Comparison of ENCODE assay signal across 35 cellular contexts in the genomic region with DNA sequence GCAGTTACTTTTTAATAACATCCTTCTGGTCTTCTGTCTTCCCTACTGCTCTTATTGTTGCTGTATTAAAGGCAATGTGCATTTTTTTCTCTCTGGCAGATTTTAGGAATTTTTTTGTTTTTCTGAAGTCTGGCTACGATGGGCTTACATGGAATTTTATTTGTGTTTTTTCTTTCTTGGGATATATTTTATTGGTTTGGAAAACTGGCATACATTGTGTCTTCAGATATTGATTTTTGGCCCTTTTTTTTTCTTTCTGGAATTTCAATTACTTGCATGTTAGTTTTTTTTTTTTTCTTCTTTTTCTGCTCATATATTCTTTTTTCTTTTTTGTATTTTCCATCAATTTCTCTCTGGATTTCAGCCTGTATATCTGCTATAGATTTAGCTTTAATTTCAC.
DNase-seq lines count a peak whose midpoint lies in the region; ATAC-seq, FAIRE-seq and TF ChIP-seq lines count a peak whose summit lies in the region.
"Had no signal": no experiment of that assay in that cellular context is flagged by ENCODE, and none has a peak within 500 bp of the region (broad histone marks: within the 10 kb centered on the region; RNA-seq: fewer than 3 reads in every experiment).

No MANE protein-coding gene starts in this region.

- POLR2A ChIA-PET in K562 (lab: Yijun Ruan, JAX): no interaction called here

- dilution Hi-C loops in keratinocyte (cut with MboI; ENCODE audit: extremely low pct_ligation_motif_present, low sequenced_read_pairs): no loop called here

- no peak for DNase-seq in K562 (ENCODE audit: extremely low read depth in 1 of 4, low spot score in 3 of 4)
- DNase-seq in keratinocyte (ENCODE audit: low read depth, low spot score): no peak
- DNase-seq in type B pancreatic cell (ENCODE audit: extremely low spot score, unreplicated experiment): no peak
- DNase-seq in GM13976 (ENCODE audit: low spot score): no peak
- no peak for DNase-seq in stimulated activated CD4-positive, alpha-beta T cell treated with anti-CD3 and anti-CD28 coated beads, Interleukin-4, amount 100 ng/mL, for 4 hours
- DNase-seq: 8988T; ACHN; AML-193; BE2C; C1 segment of cervical spinal cord; Caco-2; Calu3; CD4-positive, alpha-beta memory T cell; CD4-positive, alpha-beta T cell; CD4-positive, CD25-positive, alpha-beta regulatory T cell; CD8-positive, alpha-beta memory T cell; CD8-positive, alpha-beta T cell; COR-L47; DMS 273 treated with DMSO at 0.1 percent for 48 hours; DMS153; DMS53; DMS79; DMS79 treated with DMSO at 0.1 percent for 48 hours; DND-41; EL had no signal

- peaks cover 0 to 6% of the 10 kb centered on the region in 2 experiments; a peak in 2 of 5 replicates for H3K4me1 ChIP-seq in K562 (replicated peaks in 1 of 2; ENCODE audit: control insufficient read depth in 2 of 2, insufficient read depth in 2 of 2, low read length in 2 of 2)
- H3K4me1 ChIP-seq in keratinocyte (ENCODE audit: control insufficient read depth, extremely low read depth, insufficient read depth, low read length): no peaks in the 10 kb centered on the region
- H3K4me1 ChIP-seq: A549, Caco-2 had no signal

- H3K9ac ChIP-seq in K562 (ENCODE audit: insufficient read depth in 1 of 2, low read depth in 2 of 2, low read length in 2 of 2) (no peak overlapping the region), keratinocyte (ENCODE audit: control insufficient read depth, extremely low read depth, insufficient read depth, low read length) (no peak overlapping the region)
- H3K9ac ChIP-seq: BLaER1; BLaER1 treated with 17β-estradiol and CSF1 and Interleukin-3, amounts not matched to agents 10 nM and 100 nM had no signal

- H4K20me1 ChIP-seq in K562 (replicated peaks; ENCODE audit: control insufficient read depth, insufficient read depth, low read length) (no peaks in the 10 kb centered on the region), keratinocyte (ENCODE audit: control insufficient read depth, extremely low read depth, insufficient read depth, low read length) (no peaks in the 10 kb centered on the region)
- H4K20me1 ChIP-seq: BLaER1; BLaER1 treated with 17β-estradiol and CSF1 and Interleukin-3, amounts not matched to agents 10 nM and 100 nM had no signal

- H3K4me1 Mint-ChIP-seq in type B pancreatic cell (ENCODE audit: unreplicated experiment): peaks cover 6% of the 10 kb centered on the region

- 90% methylated on average over 1 of the region's 1 CpG for WGBS in K562 (ENCODE audit: insufficient coverage, low coverage, missing lambda C conversion rate)

- H3K4me3 Mint-ChIP-seq in type B pancreatic cell: no peak overlapping the region
- H3K4me3 Mint-ChIP-seq: B cell; CD14-positive monocyte; CD4-positive, alpha-beta memory T cell; CD4-positive, alpha-beta T cell; CD4-positive, CD25-positive, alpha-beta regulatory T cell; CD8-positive, alpha-beta memory T cell; CD8-positive, alpha-beta T cell had no signal

- no peak for ATAC-seq in K562
- ATAC-seq: A549; CD8-positive, alpha-beta T cell had no signal

- intact Hi-C loops in K562 (cut with micrococcal nuclease): loop anchor here (10.0 kb wide), 2 partner anchors 220 to 310 kb away; no protein-coding TSS in a partner anchor

- no peak for TF ChIP-seq RAD21 in K562 (CRISPR knock-in tag; conservative IDR thresholded peaks at IDR 0.05 in 1 of 2, IDR thresholded peaks at IDR 0.05 in 1 of 2)

- no peak overlapping the region for H3K4me2 ChIP-seq in K562 (ENCODE audit: insufficient read depth, low read length)
- no peak overlapping the region for H3K4me2 ChIP-seq in keratinocyte (ENCODE audit: control insufficient read depth, extremely low read depth, insufficient read depth, low read depth, low read length)
- H3K4me2 ChIP-seq: A549; BLaER1; BLaER1 treated with 17β-estradiol and CSF1 and Interleukin-3, amounts not matched to agents 10 nM and 100 nM had no signal

- H3K9me1 ChIP-seq in K562 (ENCODE audit: control insufficient read depth, insufficient read depth, low read length) (no peaks in the 10 kb centered on the region), keratinocyte (ENCODE audit: control insufficient read depth, extremely low read depth, insufficient read depth, low read length) (no peaks in the 10 kb centered on the region)

- no peak overlapping the region for H2AFZ ChIP-seq in K562 (ENCODE audit: low read depth, low read length)
- H2AFZ ChIP-seq in keratinocyte (ENCODE audit: control insufficient read depth, low read length): no peak overlapping the region

- TF ChIP-seq CTCF in K562 (IDR thresholded peaks at IDR 0.05 in 2 of 3, conservative IDR thresholded peaks at IDR 0.05 in 1 of 3; ENCODE audit: insufficient read depth in 2 of 3, low read depth in 1 of 3, low read length in 3 of 3) (no peak), keratinocyte (optimal IDR thresholded peaks at IDR 0.05 in 1 of 3, IDR thresholded peaks at IDR 0.05 in 1 of 3, conservative IDR thresholded peaks at IDR 0.05 in 1 of 3; ENCODE audit: extremely low read depth in 1 of 3, insufficient read depth in 2 of 3, low read length in 3 of 3) (no peak), type B pancreatic cell (conservative IDR thresholded peaks at IDR 0.05) (no peak), GM13976 (IDR thresholded peaks at IDR 0.05; ENCODE audit: borderline replicate concordance, control extremely low read depth, extremely low read depth, insufficient read depth, missing control alignments) (no peak)

- in situ Hi-C loops in K562 (cut with MboI) (no loop called here), GM13976 (cut with MboI; ENCODE audit: low sequenced_read_pairs, unreplicated experiment) (no loop called here)

- no peaks in the 10 kb centered on the region for H3K9me3 Mint-ChIP-seq in type B pancreatic cell
- H3K9me3 Mint-ChIP-seq: CD4-positive, alpha-beta T cell; CD4-positive, CD25-positive, alpha-beta regulatory T cell; CD8-positive, alpha-beta T cell had no signal

- no peak for TF ChIP-seq POLR2A in K562 (conservative IDR thresholded peaks at IDR 0.05)

- H3K36me3 ChIP-seq in K562 (ENCODE audit: control insufficient read depth, insufficient read depth, low read length) (no peaks in the 10 kb centered on the region), keratinocyte (ENCODE audit: control insufficient read depth in 2 of 2, extremely low read depth in 1 of 2, insufficient read depth in 2 of 2, low read length in 2 of 2) (no peaks in the 10 kb centered on the region)
- H3K36me3 ChIP-seq: BE2C; BLaER1; BLaER1 treated with 17β-estradiol and CSF1 and Interleukin-3, amounts not matched to agents 10 nM and 100 nM had no signal

- CTCF ChIA-PET in K562 (lab: Yijun Ruan, JAX; ENCODE audit: low intra/inter-chr PET ratio): no interaction called here

- no peaks in the 10 kb centered on the region for H3K27me3 ChIP-seq in K562 (ENCODE audit: control insufficient read depth in 2 of 2, insufficient read depth in 2 of 2, low read length in 2 of 2)
- no peaks in the 10 kb centered on the region for H3K27me3 ChIP-seq in keratinocyte (ENCODE audit: control insufficient read depth, extremely low read depth, insufficient read depth, low read length)
- H3K27me3 ChIP-seq: BE2C; BLaER1; BLaER1 treated with 17β-estradiol and CSF1 and Interleukin-3, amounts not matched to agents 10 nM and 100 nM had no signal

- BruUV-seq in K562 (replicated peaks; lab: Mats Ljungman, UMichigan): no TSS peak

- H3K27ac Mint-ChIP-seq in type B pancreatic cell: no peak overlapping the region
- H3K27ac Mint-ChIP-seq: B cell; CD14-positive monocyte; CD4-positive, alpha-beta T cell; CD8-positive, alpha-beta memory T cell; CD8-positive, alpha-beta T cell had no signal

- H3K27me3 Mint-ChIP-seq in type B pancreatic cell: peaks cover 3% of the 10 kb centered on the region
- H3K27me3 Mint-ChIP-seq: B cell; CD4-positive, alpha-beta memory T cell; CD4-positive, alpha-beta T cell; CD4-positive, CD25-positive, alpha-beta regulatory T cell had no signal

- H3K9me3 ChIP-seq in K562 (replicated peaks; ENCODE audit: control insufficient read depth, insufficient read depth, low read depth, low read length) (no peaks in the 10 kb centered on the region), keratinocyte (ENCODE audit: control insufficient read depth, low read depth, low read length) (no peaks in the 10 kb centered on the region)
- H3K9me3 ChIP-seq: A549, BE2C, Caco-2 had no signal

- no peak for FAIRE-seq in K562 (lab: Jason Lieb, UNC)
- FAIRE-seq in endometrium (lab: Jason Lieb, UNC): peak; percentile 18
- FAIRE-seq in keratinocyte (lab: Jason Lieb, UNC): peak; percentile 17
- FAIRE-seq: A204.1, A549, D721Med had no signal

- peaks cover 32% of the 10 kb centered on the region for H3K79me2 ChIP-seq in K562 (ENCODE audit: control insufficient read depth, insufficient read depth, low read length)
- H3K79me2 ChIP-seq in keratinocyte (ENCODE audit: control insufficient read depth, insufficient read depth, low read length): no peaks in the 10 kb centered on the region

- no peak for TF ChIP-seq EP300 in K562 (IDR thresholded peaks at IDR 0.05; ENCODE audit: low read length)

- H3K4me3 ChIP-seq in K562: no peak overlapping the region
- no peak overlapping the region for H3K4me3 ChIP-seq in keratinocyte (ENCODE audit: control insufficient read depth in 2 of 3, extremely low read depth in 1 of 3, insufficient read depth in 2 of 3, low read depth in 1 of 3, low read length in 3 of 3)
- H3K4me3 ChIP-seq: A549; BLaER1; BLaER1 treated with 17β-estradiol and CSF1 and Interleukin-3, amounts not matched to agents 10 nM and 100 nM had no signal

- no peaks in the 10 kb centered on the region for H3K36me3 Mint-ChIP-seq in type B pancreatic cell
- H3K36me3 Mint-ChIP-seq: CD14-positive monocyte; CD4-positive, alpha-beta memory T cell; CD4-positive, CD25-positive, alpha-beta regulatory T cell; CD8-positive, alpha-beta T cell had no signal

- H3K27ac ChIP-seq in K562 (ENCODE audit: extremely low read depth, low read depth, low read length): no peak overlapping the region
- H3K27ac ChIP-seq in keratinocyte (ENCODE audit: control insufficient read depth, insufficient read depth, low read length): no peak overlapping the region
- H3K27ac ChIP-seq: 22Rv1; A549; BLaER1; BLaER1 treated with 17β-estradiol and CSF1 and Interleukin-3, amounts not matched to agents 10 nM and 100 nM; C4-2B had no signal

TF ChIP-seq in K562, 482 proteins besides CTCF, POLR2A, EP300 and RAD21 (continues in another document):
- TF ChIP-seq, protein P1, sequence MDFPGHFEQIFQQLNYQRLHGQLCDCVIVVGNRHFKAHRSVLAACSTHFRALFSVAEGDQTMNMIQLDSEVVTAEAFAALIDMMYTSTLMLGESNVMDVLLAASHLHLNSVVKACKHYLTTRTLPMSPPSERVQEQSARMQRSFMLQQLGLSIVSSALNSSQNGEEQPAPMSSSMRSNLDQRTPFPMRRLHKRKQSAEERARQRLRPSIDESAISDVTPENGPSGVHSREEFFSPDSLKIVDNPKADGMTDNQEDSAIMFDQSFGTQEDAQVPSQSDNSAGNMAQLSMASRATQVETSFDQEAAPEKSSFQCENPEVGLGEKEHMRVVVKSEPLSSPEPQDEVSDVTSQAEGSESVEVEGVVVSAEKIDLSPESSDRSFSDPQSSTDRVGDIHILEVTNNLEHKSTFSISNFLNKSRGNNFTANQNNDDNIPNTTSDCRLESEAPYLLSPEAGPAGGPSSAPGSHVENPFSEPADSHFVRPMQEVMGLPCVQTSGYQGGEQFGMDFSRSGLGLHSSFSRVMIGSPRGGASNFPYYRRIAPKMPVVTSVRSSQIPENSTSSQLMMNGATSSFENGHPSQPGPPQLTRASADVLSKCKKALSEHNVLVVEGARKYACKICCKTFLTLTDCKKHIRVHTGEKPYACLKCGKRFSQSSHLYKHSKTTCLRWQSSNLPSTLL (IDR thresholded peaks at IDR 0.05): 0 out of 2 replicates have a peak, but pooled peaks have one; percentile 22
